1 cellular context compared by ENCODE assay signal in genomic region chr3:188950006-188950405, GRCh38.
TF ChIP-seq lines count a peak whose summit lies in the region.

No MANE protein-coding gene starts in this region.

TF ChIP-seq in GM23338, 12 proteins besides CTCF, POLR2A, EP300 and RAD21 (continued from another document):
- TF ChIP-seq, protein P1, sequence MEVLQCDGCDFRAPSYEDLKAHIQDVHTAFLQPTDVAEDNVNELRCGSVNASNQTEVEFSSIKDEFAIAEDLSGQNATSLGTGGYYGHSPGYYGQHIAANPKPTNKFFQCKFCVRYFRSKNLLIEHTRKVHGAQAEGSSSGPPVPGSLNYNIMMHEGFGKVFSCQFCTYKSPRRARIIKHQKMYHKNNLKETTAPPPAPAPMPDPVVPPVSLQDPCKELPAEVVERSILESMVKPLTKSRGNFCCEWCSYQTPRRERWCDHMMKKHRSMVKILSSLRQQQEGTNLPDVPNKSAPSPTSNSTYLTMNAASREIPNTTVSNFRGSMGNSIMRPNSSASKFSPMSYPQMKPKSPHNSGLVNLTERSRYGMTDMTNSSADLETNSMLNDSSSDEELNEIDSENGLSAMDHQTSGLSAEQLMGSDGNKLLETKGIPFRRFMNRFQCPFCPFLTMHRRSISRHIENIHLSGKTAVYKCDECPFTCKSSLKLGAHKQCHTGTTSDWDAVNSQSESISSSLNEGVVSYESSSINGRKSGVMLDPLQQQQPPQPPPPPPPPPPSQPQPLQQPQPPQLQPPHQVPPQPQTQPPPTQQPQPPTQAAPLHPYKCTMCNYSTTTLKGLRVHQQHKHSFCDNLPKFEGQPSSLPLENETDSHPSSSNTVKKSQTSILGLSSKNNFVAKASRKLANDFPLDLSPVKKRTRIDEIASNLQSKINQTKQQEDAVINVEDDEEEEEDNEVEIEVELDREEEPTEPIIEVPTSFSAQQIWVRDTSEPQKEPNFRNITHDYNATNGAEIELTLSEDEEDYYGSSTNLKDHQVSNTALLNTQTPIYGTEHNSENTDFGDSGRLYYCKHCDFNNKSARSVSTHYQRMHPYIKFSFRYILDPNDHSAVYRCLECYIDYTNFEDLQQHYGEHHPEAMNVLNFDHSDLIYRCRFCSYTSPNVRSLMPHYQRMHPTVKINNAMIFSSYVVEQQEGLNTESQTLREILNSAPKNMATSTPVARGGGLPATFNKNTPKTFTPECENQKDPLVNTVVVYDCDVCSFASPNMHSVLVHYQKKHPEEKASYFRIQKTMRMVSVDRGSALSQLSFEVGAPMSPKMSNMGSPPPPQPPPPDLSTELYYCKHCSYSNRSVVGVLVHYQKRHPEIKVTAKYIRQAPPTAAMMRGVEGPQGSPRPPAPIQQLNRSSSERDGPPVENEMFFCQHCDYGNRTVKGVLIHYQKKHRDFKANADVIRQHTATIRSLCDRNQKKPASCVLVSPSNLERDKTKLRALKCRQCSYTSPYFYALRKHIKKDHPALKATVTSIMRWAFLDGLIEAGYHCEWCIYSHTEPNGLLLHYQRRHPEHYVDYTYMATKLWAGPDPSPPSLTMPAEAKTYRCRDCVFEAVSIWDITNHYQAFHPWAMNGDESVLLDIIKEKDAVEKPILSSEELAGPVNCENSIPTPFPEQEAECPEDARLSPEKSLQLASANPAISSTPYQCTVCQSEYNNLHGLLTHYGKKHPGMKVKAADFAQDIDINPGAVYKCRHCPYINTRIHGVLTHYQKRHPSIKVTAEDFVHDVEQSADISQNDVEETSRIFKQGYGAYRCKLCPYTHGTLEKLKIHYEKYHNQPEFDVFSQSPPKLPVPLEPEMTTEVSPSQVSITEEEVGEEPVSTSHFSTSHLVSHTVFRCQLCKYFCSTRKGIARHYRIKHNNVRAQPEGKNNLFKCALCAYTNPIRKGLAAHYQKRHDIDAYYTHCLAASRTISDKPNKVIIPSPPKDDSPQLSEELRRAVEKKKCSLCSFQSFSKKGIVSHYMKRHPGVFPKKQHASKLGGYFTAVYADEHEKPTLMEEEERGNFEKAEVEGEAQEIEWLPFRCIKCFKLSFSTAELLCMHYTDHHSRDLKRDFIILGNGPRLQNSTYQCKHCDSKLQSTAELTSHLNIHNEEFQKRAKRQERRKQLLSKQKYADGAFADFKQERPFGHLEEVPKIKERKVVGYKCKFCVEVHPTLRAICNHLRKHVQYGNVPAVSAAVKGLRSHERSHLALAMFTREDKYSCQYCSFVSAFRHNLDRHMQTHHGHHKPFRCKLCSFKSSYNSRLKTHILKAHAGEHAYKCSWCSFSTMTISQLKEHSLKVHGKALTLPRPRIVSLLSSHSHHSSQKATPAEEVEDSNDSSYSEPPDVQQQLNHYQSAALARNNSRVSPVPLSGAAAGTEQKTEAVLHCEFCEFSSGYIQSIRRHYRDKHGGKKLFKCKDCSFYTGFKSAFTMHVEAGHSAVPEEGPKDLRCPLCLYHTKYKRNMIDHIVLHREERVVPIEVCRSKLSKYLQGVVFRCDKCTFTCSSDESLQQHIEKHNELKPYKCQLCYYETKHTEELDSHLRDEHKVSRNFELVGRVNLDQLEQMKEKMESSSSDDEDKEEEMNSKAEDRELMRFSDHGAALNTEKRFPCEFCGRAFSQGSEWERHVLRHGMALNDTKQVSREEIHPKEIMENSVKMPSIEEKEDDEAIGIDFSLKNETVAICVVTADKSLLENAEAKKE (CRISPR knock-in tag; IDR thresholded peaks at IDR 0.05): no peak
